In genomic region chr10:3372284-3372683, GRCh38 we compare ENCODE assay signal across 24 cellular contexts.
DNase-seq lines count a peak whose midpoint lies in the region; ATAC-seq and TF ChIP-seq lines count a peak whose summit lies in the region.
"Had no signal": no experiment of that assay in that cellular context is flagged by ENCODE, and none has a peak within 500 bp of the region (broad histone marks: within the 10 kb centered on the region; RNA-seq: fewer than 3 reads in every experiment).

No MANE protein-coding gene starts in this region.

- H3K4me3 ChIP-seq in fibroblast of pulmonary artery (replicated peaks; ENCODE audit: low read depth, low read length) (no peak overlapping the region), sigmoid colon (no peak overlapping the region), spleen (no peak overlapping the region)
- H3K4me3 ChIP-seq: stomach had no signal

- peaks cover 0 to 10% (median 4%) of the 10 kb centered on the region in 4 donors for H3K4me1 ChIP-seq in sigmoid colon
- no peaks in the 10 kb centered on the region for H3K4me1 ChIP-seq in spleen
- H3K4me1 ChIP-seq: stomach had no signal

- WGBS in sigmoid colon, 2 donors: 29 to 68% methylated on average over 3 of the region's 3 CpGs
- 76 to 84% (median 78%) methylated on average over 3 of the region's 3 CpGs for WGBS in spleen, 5 donors

- intact Hi-C loops in sigmoid colon (cut with DNase I): no loop called here
- intact Hi-C loops in spleen (cut with DNase I; ENCODE audit: low total_unique reads): no loop called here

- no peak for TF ChIP-seq EP300 in sigmoid colon (IDR thresholded peaks at IDR 0.05)

- H3K9me3 ChIP-seq in sigmoid colon (no peaks in the 10 kb centered on the region), spleen (peaks cover 0 to 5% (median 0%) of the 10 kb centered on the region in 8 donors)
- H3K9me3 ChIP-seq: stomach had no signal

- TF ChIP-seq POLR2A in sigmoid colon (IDR thresholded peaks at IDR 0.05): no peak
- no peak for TF ChIP-seq POLR2A in spleen (IDR thresholded peaks at IDR 0.05)

- DNase-seq in CD1c-positive myeloid dendritic cell (ENCODE audit: extremely low spot score): peak; percentile 4
- DNase-seq in astrocyte of the hippocampus (ENCODE audit: low read depth, low spot score): peak; percentile 56
- DNase-seq in fibroblast of pulmonary artery (ENCODE audit: low read depth): peak; percentile 43
- DNase-seq in sigmoid colon: no peak
- no peak for DNase-seq in activated CD4-positive, alpha-beta T cell treated with anti-CD3 and anti-CD28 coated beads for 48 hours
- no peak for DNase-seq in spleen
- no peak for DNase-seq in LoVo (ENCODE audit: low spot score)
- DNase-seq: activated CD4-positive, alpha-beta T cell treated with anti-CD3 and anti-CD28 coated beads, Interleukin-2, amount 50 U/mL, for 4 hours; activated CD8-positive, alpha-beta memory T cell treated with anti-CD3 and anti-CD28 coated beads, Interleukin-2, amount 50 U/mL, for 48 hours; activated gamma-delta T cell; caudate nucleus; DMS 273 treated with DMSO at 0.1 percent for 48 hours; Karpas-422; NCI-H1694 treated with DMSO at 0.1 percent for 48 hours; NCI-H2171 treated with DMSO at 0.1 percent for 48 hours; NCI-H69; occipital lobe; retina; stimulated activated CD4-positive, alpha-beta T cell treated with anti-CD3 and anti-CD28 coated beads, Interleukin-12 subunit alpha, Interleukin-12 subunit beta, amount 100 ng/mL, for 4 hours; stimulated activated CD4-positive, alpha-beta T cell treated with anti-CD3 and anti-CD28 coated beads, Interleukin-4, amount 100 ng/mL, for 4 hours; stomach had no signal

- no peaks in the 10 kb centered on the region for H3K36me3 ChIP-seq in sigmoid colon
- no peaks in the 10 kb centered on the region for H3K36me3 ChIP-seq in spleen
- H3K36me3 ChIP-seq: stomach had no signal

- H3K27ac ChIP-seq in sigmoid colon: peak overlapping the region in 3 of 4 donors; percentile 3 to 43 (median 27)
- H3K27ac ChIP-seq in spleen: peak overlapping the region in 3 of 8 donors; percentile 2 to 41 (median 22)
- H3K27ac ChIP-seq: stomach had no signal

- H3K27me3 ChIP-seq in sigmoid colon (no peaks in the 10 kb centered on the region), spleen (replicated peaks in 1 of 7) (no peaks in the 10 kb centered on the region)
- H3K27me3 ChIP-seq: stomach had no signal

- TF ChIP-seq CTCF in fibroblast of pulmonary artery (IDR thresholded peaks at IDR 0.05; ENCODE audit: low read length, missing control alignments) (no peak), sigmoid colon (IDR thresholded peaks at IDR 0.05) (no peak), spleen (IDR thresholded peaks at IDR 0.05 in 8 of 11, conservative IDR thresholded peaks at IDR 0.05 in 3 of 11) (no peak)

- ATAC-seq in HG02884 (IDR thresholded peaks at IDR 0.05; ENCODE audit: unreplicated experiment): no peak
- ATAC-seq: SK-N-SH treated with all-trans-retinoic acid at 6 μM for 48 hours, WTC11 had no signal

Comparison
In these comparisons a context has a peak if more than half of its experiments do, and no peak if none do; other contexts are left out.
1. DNase-seq: peak in CD1c-positive myeloid dendritic cell (single experiment), astrocyte of the hippocampus (single experiment) and fibroblast of pulmonary artery (single experiment); none in sigmoid colon (single experiment), activated CD4-positive, alpha-beta T cell treated with anti-CD3 and anti-CD28 coated beads for 48 hours (single experiment), spleen (single experiment) and LoVo (single experiment).